Comparison of ENCODE assay signal across 1 cellular context in genomic region chr19:55459950-55460657, GRCh38.
TF ChIP-seq lines count a peak whose summit lies in the region.

No MANE protein-coding gene starts in this region.

TF ChIP-seq in GM23338, 12 proteins besides CTCF, POLR2A, EP300 and RAD21:
- TF ChIP-seq ZNF462 (CRISPR knock-in tag; IDR thresholded peaks at IDR 0.05), result no peak
- no peak for TF ChIP-seq POLR2AphosphoS5 (IDR thresholded peaks at IDR 0.05; ENCODE audit: low read depth)
- no peak for TF ChIP-seq EZH2 (IDR thresholded peaks at IDR 0.05; ENCODE audit: low read depth, unreplicated experiment)
- no peak for TF ChIP-seq STAT1 (IDR thresholded peaks at IDR 0.05; ENCODE audit: unreplicated experiment)
- no peak for TF ChIP-seq EZH2phosphoT487 (IDR thresholded peaks at IDR 0.05; ENCODE audit: unreplicated experiment)
- TF ChIP-seq CREB1 (CRISPR knock-in tag; IDR thresholded peaks at IDR 0.05; ENCODE audit: low read depth), result no peak
